6 cellular contexts compared by ENCODE assay signal in the genomic region with DNA sequence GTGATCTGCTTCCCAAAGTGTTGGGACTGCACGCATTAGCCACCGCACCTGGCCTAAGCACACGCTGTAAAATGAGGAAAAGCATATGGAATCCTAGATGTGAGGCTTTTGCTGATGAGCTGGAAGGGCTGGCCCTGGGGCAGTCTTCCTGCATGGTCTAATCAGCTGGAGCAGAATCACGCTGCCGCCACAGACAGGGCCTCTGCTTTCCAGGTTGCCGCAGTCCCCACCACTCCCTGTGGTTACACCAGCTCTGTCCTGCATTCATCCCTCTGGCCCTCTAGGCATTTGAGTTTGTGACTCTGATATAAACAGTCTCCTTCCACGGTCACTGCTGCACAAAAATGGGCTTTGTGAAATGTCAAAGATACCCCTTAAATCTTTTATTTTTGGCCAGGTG.
"Had no signal": no experiment of that assay in that cellular context is flagged by ENCODE, and none has a peak within 500 bp of the region (broad histone marks: within the 10 kb centered on the region; RNA-seq: fewer than 3 reads in every experiment).

No MANE protein-coding gene starts in this region.

- H3K4me3 ChIP-seq: GM23338 had no signal

- ATAC-seq: GM23338, HepG2 had no signal

- H2AFZ ChIP-seq: GM23338 had no signal

- H3K27ac ChIP-seq: HL-60 had no signal

- H3K4me2 ChIP-seq: GM23338 had no signal

- DNase-seq: H9, HCEC 1CT, KBM-7 had no signal
